2 cellular contexts compared by ENCODE assay signal in the genomic region with DNA sequence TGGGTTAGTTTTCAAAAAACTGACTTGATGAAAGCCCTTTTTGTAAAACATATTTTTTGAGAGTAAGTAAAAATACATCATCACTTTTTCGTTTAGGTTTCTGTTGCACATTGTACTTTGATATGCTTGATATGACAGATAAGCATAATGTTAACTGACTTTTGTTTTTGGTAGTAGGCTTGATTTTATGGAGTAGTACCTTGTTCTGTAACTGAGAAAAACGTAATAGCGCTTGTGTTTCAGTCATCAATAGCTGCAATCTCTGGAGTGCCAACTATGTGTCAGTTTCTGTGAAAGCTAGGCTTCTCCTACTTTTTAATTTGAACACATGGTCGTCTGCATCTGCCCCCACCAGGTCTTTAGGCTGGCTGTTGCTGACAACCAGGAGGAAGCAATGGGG.
TF ChIP-seq lines count a peak whose summit lies in the region.

No MANE protein-coding gene starts in this region.

TF ChIP-seq in SK-N-SH, 30 proteins besides CTCF, POLR2A, EP300 and RAD21 (continued from another document):
- TF ChIP-seq PBX3 (IDR thresholded peaks at IDR 0.05) (no peak), RFX5 (IDR thresholded peaks at IDR 0.05; ENCODE audit: low read length) (no peak)
TF ChIP-seq in SK-N-SH: peak in this region for 0.

TF ChIP-seq in SK-N-SH treated with all-trans-retinoic acid at 6 μM for 48 hours, 23 proteins besides CTCF, POLR2A, EP300 and RAD21 (continued from another document):
- TF ChIP-seq PATZ1 (CRISPR knock-in tag; IDR thresholded peaks at IDR 0.05; ENCODE audit: borderline replicate concordance), result no peak
- no peak for TF ChIP-seq PPARA (CRISPR knock-in tag; IDR thresholded peaks at IDR 0.05; ENCODE audit: borderline replicate concordance)
- no peak for TF ChIP-seq TOX (CRISPR knock-in tag; IDR thresholded peaks at IDR 0.05; ENCODE audit: borderline replicate concordance)
- no peak for TF ChIP-seq ZNF8 (CRISPR knock-in tag; IDR thresholded peaks at IDR 0.05)
- no peak for TF ChIP-seq GLIS3 (CRISPR knock-in tag; IDR thresholded peaks at IDR 0.05)
- TF ChIP-seq RARB (CRISPR knock-in tag; IDR thresholded peaks at IDR 0.05), result no peak
- TF ChIP-seq ZC3H10 (CRISPR knock-in tag; IDR thresholded peaks at IDR 0.05), result no peak
- no peak for TF ChIP-seq SNAI2 (CRISPR knock-in tag; IDR thresholded peaks at IDR 0.05)
